8 cellular contexts compared by ENCODE assay signal in the genomic region with DNA sequence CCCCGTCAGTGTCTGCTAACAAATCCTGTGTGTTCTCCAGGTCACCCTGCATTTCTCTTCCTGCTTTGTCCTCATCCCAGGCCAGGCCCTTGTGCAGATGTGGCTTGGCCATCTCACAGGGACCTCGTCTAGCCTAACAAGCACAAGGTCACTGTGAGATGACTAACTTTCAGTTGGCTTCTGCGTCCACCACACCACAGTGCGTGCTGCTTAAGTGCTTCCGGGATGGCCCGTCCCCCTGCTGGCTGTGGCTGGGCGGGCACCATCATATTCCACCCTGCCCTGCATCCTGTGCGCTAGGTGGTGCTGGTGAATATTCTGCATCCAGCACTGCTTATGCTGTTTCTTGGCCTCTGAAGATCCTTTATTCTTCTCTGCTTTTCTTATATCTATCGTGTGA. TPM values are rescaled to one million over a fixed set of nuclear protein-coding genes. Genes with fewer than 3 reads are reported as not detected.
A peak's percentile ranks its signal among the peaks of the same experiment; 100 is the strongest.
DNase-seq lines count a peak whose midpoint lies in the region; ATAC-seq, FAIRE-seq and TF ChIP-seq lines count a peak whose summit lies in the region.

No MANE protein-coding gene starts in this region.

- peaks cover 29% of the 10 kb centered on the region for H3K36me3 Mint-ChIP-seq in activated CD8-positive, alpha-beta T cell treated with anti-CD3 and anti-CD28 coated beads for 36 hours (ENCODE audit: low read depth)

- H3K4me1 ChIP-seq in HepG2 (ENCODE audit: insufficient read depth, low read length): no peaks in the 10 kb centered on the region

- H2AFZ ChIP-seq in HepG2 (ENCODE audit: low read length): no peak overlapping the region

- H3K27me3 ChIP-seq in HepG2 (ENCODE audit: control insufficient read depth in 1 of 2, insufficient read depth in 2 of 2, low read length in 2 of 2): no peaks in the 10 kb centered on the region

- no peak overlapping the region for H3K4me3 ChIP-seq in HepG2 (replicated peaks in 1 of 3; ENCODE audit: insufficient read depth in 1 of 3, low read depth in 2 of 3, low read length in 3 of 3)

- 0 out of 2 replicates have a peak, but pooled peaks have one; percentile 21 for TF ChIP-seq RAD21 in HepG2 (CRISPR knock-in tag; IDR thresholded peaks at IDR 0.05)

- H4K20me1 ChIP-seq in HepG2 (ENCODE audit: insufficient read depth, low read length): no peaks in the 10 kb centered on the region

- no peaks in the 10 kb centered on the region for H3K9me3 ChIP-seq in HepG2 (ENCODE audit: low read length)

- intact Hi-C loops in activated CD8-positive, alpha-beta T cell treated with anti-CD3 and anti-CD28 coated beads for 36 hours (cut with micrococcal nuclease): no loop called here
- intact Hi-C loops in HepG2 (cut with micrococcal nuclease; ENCODE audit: unreplicated experiment): no loop called here

- POLR2A ChIA-PET in activated CD8-positive, alpha-beta T cell treated with anti-CD3 and anti-CD28 coated beads for 36 hours (lab: Charles Lee): no interaction called here
- POLR2A ChIA-PET in HepG2 (lab: Yijun Ruan, JAX): no interaction called here

- DNase-seq in AG20443 (ENCODE audit: low spot score) (peak; percentile 67), GOT3 (lab: John Stamatoyannopoulos, UW) (peak; percentile 32), HepG2 (ENCODE audit: low spot score) (peak; percentile 17), cerebellar nuclear complex (lab: John Stamatoyannopoulos, UW) (no peak), NK-92 (lab: John Stamatoyannopoulos, UW; ENCODE audit: unreplicated experiment) (no peak)
- peak; percentile 29 for DNase-seq in activated CD8-positive, alpha-beta T cell treated with anti-CD3 and anti-CD28 coated beads for 36 hours

- H3K27ac Mint-ChIP-seq in activated CD8-positive, alpha-beta T cell treated with anti-CD3 and anti-CD28 coated beads for 36 hours: peak overlapping the region; percentile 52

- H3K9me3 Mint-ChIP-seq in activated CD8-positive, alpha-beta T cell treated with anti-CD3 and anti-CD28 coated beads for 36 hours: no peaks in the 10 kb centered on the region

- no peak for FAIRE-seq in HepG2 (lab: Jason Lieb, UNC)

- H3K4me2 ChIP-seq in HepG2 (ENCODE audit: low read depth, low read length): no peak overlapping the region

- no peak overlapping the region for H3K4me3 Mint-ChIP-seq in activated CD8-positive, alpha-beta T cell treated with anti-CD3 and anti-CD28 coated beads for 36 hours

- no TSS peak for BruUV-seq in HepG2 (replicated peaks; lab: Mats Ljungman, UMichigan)

- peaks cover 5 to 44% of the 10 kb centered on the region in 2 experiments for H3K36me3 ChIP-seq in HepG2 (replicated peaks in 1 of 2; ENCODE audit: control insufficient read depth in 1 of 2, insufficient read depth in 2 of 2, low read length in 2 of 2)

- no peak overlapping the region for H3K27ac ChIP-seq in HepG2 (ENCODE audit: extremely low read length, insufficient read depth, low read length)

- WGBS in HepG2 (ENCODE audit: low lambda C conversion rate): 87% methylated on average over 7 of the region's 9 CpGs

- no peaks in the 10 kb centered on the region for H3K4me1 Mint-ChIP-seq in activated CD8-positive, alpha-beta T cell treated with anti-CD3 and anti-CD28 coated beads for 36 hours (ENCODE audit: low read depth)

- TF ChIP-seq POLR2A in HepG2 (IDR thresholded peaks at IDR 0.05; ENCODE audit: insufficient read depth in 1 of 2, low read depth in 2 of 2, low read length in 2 of 2): no peak

- CTCF ChIA-PET in activated CD8-positive, alpha-beta T cell treated with anti-CD3 and anti-CD28 coated beads for 36 hours (lab: Charles Lee): no interaction called here
- CTCF ChIA-PET in HepG2 (lab: Yijun Ruan, JAX; ENCODE audit: low intra/inter-chr PET ratio, low total read pairs): interaction anchor here (1.8 kb wide), 1 partner anchor 10 kb away, joined by 5 read pairs; no protein-coding TSS in a partner anchor

- no peak overlapping the region for H3K9ac ChIP-seq in HepG2 (ENCODE audit: insufficient read depth, low read depth, low read length)

- peak; percentile 70 for ATAC-seq in activated CD8-positive, alpha-beta T cell treated with anti-CD3 and anti-CD28 coated beads for 36 hours
- ATAC-seq in HepG2 (peak; percentile 96), HG03175 (IDR thresholded peaks at IDR 0.05; ENCODE audit: unreplicated experiment) (no peak), GM19467 (IDR thresholded peaks at IDR 0.05; ENCODE audit: unreplicated experiment) (no peak)

- in situ Hi-C loops in HepG2 (cut with HindIII; ENCODE audit: extremely low pct_ligation_motif_present, low pct_unique_long_range_greater_than_20kb): no loop called here

- TF ChIP-seq EP300 in HepG2 (IDR thresholded peaks at IDR 0.05; ENCODE audit: low read depth in 2 of 2, low read length in 2 of 2) (no peak), HepG2 (CRISPR knock-in tag; IDR thresholded peaks at IDR 0.05; ENCODE audit: borderline replicate concordance) (no peak)

- no peaks in the 10 kb centered on the region for H3K79me2 ChIP-seq in HepG2 (ENCODE audit: insufficient read depth, low read length)

- peak; percentile 15 for TF ChIP-seq CTCF in activated CD8-positive, alpha-beta T cell treated with anti-CD3 and anti-CD28 coated beads for 36 hours (IDR thresholded peaks at IDR 0.05)
- TF ChIP-seq CTCF in HepG2 (CRISPR knock-in tag; IDR thresholded peaks at IDR 0.05): peak; percentile 40

- H3K27me3 Mint-ChIP-seq in activated CD8-positive, alpha-beta T cell treated with anti-CD3 and anti-CD28 coated beads for 36 hours: no peaks in the 10 kb centered on the region

TF ChIP-seq in HepG2, 621 proteins besides CTCF, POLR2A, EP300 and RAD21 (continues in another document):
- TF ChIP-seq GABPB1 (CRISPR knock-in tag; IDR thresholded peaks at IDR 0.05): peak; percentile 36; the same call in 1 of the 2 replicates
- no peak for TF ChIP-seq ZNF263 (CRISPR knock-in tag; IDR thresholded peaks at IDR 0.05)
- TF ChIP-seq, protein P1, sequence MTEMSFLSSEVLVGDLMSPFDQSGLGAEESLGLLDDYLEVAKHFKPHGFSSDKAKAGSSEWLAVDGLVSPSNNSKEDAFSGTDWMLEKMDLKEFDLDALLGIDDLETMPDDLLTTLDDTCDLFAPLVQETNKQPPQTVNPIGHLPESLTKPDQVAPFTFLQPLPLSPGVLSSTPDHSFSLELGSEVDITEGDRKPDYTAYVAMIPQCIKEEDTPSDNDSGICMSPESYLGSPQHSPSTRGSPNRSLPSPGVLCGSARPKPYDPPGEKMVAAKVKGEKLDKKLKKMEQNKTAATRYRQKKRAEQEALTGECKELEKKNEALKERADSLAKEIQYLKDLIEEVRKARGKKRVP (CRISPR knock-in tag; IDR thresholded peaks at IDR 0.05): no peak
- TF ChIP-seq ZKSCAN8 (CRISPR knock-in tag; IDR thresholded peaks at IDR 0.05; ENCODE audit: borderline replicate concordance): no peak
- TF ChIP-seq TOE1 (CRISPR knock-in tag; IDR thresholded peaks at IDR 0.05): no peak

RNA-seq across cellular contexts. Expression of a gene that starts 33.8 kb away (rescaled TPM):
- 100 to 1,000 TPM; 197 to 201 TPM for total RNA-seq in activated CD8-positive, alpha-beta T cell treated with anti-CD3 and anti-CD28 coated beads for 36 hours
- 145 and 193 TPM in 2 replicates for total RNA-seq in HepG2 (2016; rRNA removed; fragmentation: Illumina TruSeq; extraction: Trizol)
- total RNA-seq in HepG2 (2016; cell fraction: cytosol; rRNA removed; fragmentation: Illumina TruSeq; extraction: Trizol; ENCODE audit: low read depth): 57.4 and 66.6 TPM in 2 replicates
- 156 and 189 TPM in 2 replicates for total RNA-seq in HepG2 (2016; cell fraction: insoluble cytoplasmic fraction; rRNA removed; fragmentation: Illumina TruSeq; extraction: Trizol)
- 80.3 and 86.8 TPM in 2 replicates for total RNA-seq in HepG2 (2016; cell fraction: membrane; rRNA removed; fragmentation: Illumina TruSeq; extraction: Trizol)
- 80.6 and 89.8 TPM in 2 replicates for total RNA-seq in HepG2 (2016; cell fraction: nucleus; rRNA removed; fragmentation: Illumina TruSeq; extraction: Trizol)
- 80.1 and 89.5 TPM in 2 replicates for polyA plus RNA-seq in HepG2 (2011; rRNA removed)
- polyA plus RNA-seq in HepG2 (2011; cell fraction: cytosol; rRNA removed): 53.0 and 73.9 TPM in 2 replicates
- polyA plus RNA-seq in HepG2 (2011; cell fraction: nucleus; rRNA removed): 52.9 and 88.1 TPM in 2 replicates
- 92.8 and 105 TPM in 2 replicates for polyA plus RNA-seq in HepG2 (2012)
- 39.1 and 41.4 TPM in 2 replicates for polyA plus RNA-seq in HepG2 (2016; cell fraction: cytosol; fragmentation: Illumina TruSeq; extraction: Trizol; ENCODE audit: low read depth)
- polyA plus RNA-seq in HepG2 (2016; cell fraction: insoluble cytoplasmic fraction; fragmentation: Illumina TruSeq; extraction: Trizol; ENCODE audit: low read depth): 192 and 194 TPM in 2 replicates
- polyA plus RNA-seq in HepG2 (2016; cell fraction: membrane; fragmentation: Illumina TruSeq; extraction: Trizol; ENCODE audit: low read depth): 60.3 and 64.4 TPM in 2 replicates
- 149 and 156 TPM in 2 replicates for polyA plus RNA-seq in HepG2 (2016; cell fraction: nucleus; fragmentation: Illumina TruSeq; extraction: Trizol; ENCODE audit: insufficient read depth, low read depth)
- polyA minus RNA-seq in HepG2 (2011; rRNA and poly(A)+ RNA removed; ENCODE audit: low replicate concordance): 67.0 and 365 TPM in 2 replicates
- polyA minus RNA-seq in HepG2 (2011; cell fraction: cytosol; rRNA and poly(A)+ RNA removed): 38.9 and 41.2 TPM in 2 replicates
- 47.3 and 54.2 TPM in 2 replicates for polyA minus RNA-seq in HepG2 (2011; cell fraction: nucleus; rRNA and poly(A)+ RNA removed)

RNA-seq across cellular contexts. Expression of a gene that starts 50.1 kb away (rescaled TPM):
- total RNA-seq in activated CD8-positive, alpha-beta T cell treated with anti-CD3 and anti-CD28 coated beads for 36 hours: 10 to 100 TPM; 17.3 to 18.8 TPM
- total RNA-seq in HepG2 (2016; rRNA removed; fragmentation: Illumina TruSeq; extraction: Trizol): 13.1 and 17.8 TPM in 2 replicates
- total RNA-seq in HepG2 (2016; cell fraction: cytosol; rRNA removed; fragmentation: Illumina TruSeq; extraction: Trizol; ENCODE audit: low read depth): 1.6 and 2.4 TPM in 2 replicates
- total RNA-seq in HepG2 (2016; cell fraction: insoluble cytoplasmic fraction; rRNA removed; fragmentation: Illumina TruSeq; extraction: Trizol): 13.0 and 18.0 TPM in 2 replicates
- total RNA-seq in HepG2 (2016; cell fraction: membrane; rRNA removed; fragmentation: Illumina TruSeq; extraction: Trizol): 6.0 and 6.6 TPM in 2 replicates
- 9.1 and 10.1 TPM in 2 replicates for total RNA-seq in HepG2 (2016; cell fraction: nucleus; rRNA removed; fragmentation: Illumina TruSeq; extraction: Trizol)
- 13.4 and 15.5 TPM in 2 replicates for polyA plus RNA-seq in HepG2 (2011; rRNA removed)
- 6.4 and 10.9 TPM in 2 replicates for polyA plus RNA-seq in HepG2 (2011; cell fraction: cytosol; rRNA removed)
- polyA plus RNA-seq in HepG2 (2011; cell fraction: nucleus; rRNA removed): 7.6 and 12.0 TPM in 2 replicates
- 11.8 and 13.5 TPM in 2 replicates for polyA plus RNA-seq in HepG2 (2012)
- 0.61 and 0.70 TPM in 2 replicates for polyA plus RNA-seq in HepG2 (2016; cell fraction: cytosol; fragmentation: Illumina TruSeq; extraction: Trizol; ENCODE audit: low read depth)
- 18.7 and 19.3 TPM in 2 replicates for polyA plus RNA-seq in HepG2 (2016; cell fraction: insoluble cytoplasmic fraction; fragmentation: Illumina TruSeq; extraction: Trizol; ENCODE audit: low read depth)
- 2.4 and 3.2 TPM in 2 replicates for polyA plus RNA-seq in HepG2 (2016; cell fraction: membrane; fragmentation: Illumina TruSeq; extraction: Trizol; ENCODE audit: low read depth)
- polyA plus RNA-seq in HepG2 (2016; cell fraction: nucleus; fragmentation: Illumina TruSeq; extraction: Trizol; ENCODE audit: insufficient read depth, low read depth): 18.0 and 18.4 TPM in 2 replicates
- 5.1 and 21.6 TPM in 2 replicates for polyA minus RNA-seq in HepG2 (2011; rRNA and poly(A)+ RNA removed; ENCODE audit: low replicate concordance)
- 6.6 and 8.6 TPM in 2 replicates for polyA minus RNA-seq in HepG2 (2011; cell fraction: cytosol; rRNA and poly(A)+ RNA removed)
- polyA minus RNA-seq in HepG2 (2011; cell fraction: nucleus; rRNA and poly(A)+ RNA removed): 8.1 and 11.6 TPM in 2 replicates

Comparison
In these comparisons a context has a peak if more than half of its experiments do, and no peak if none do; other contexts are left out.
1. DNase-seq: peak in AG20443 (single experiment), GOT3 (single experiment), activated CD8-positive, alpha-beta T cell treated with anti-CD3 and anti-CD28 coated beads for 36 hours (single experiment) and HepG2 (single experiment); none in cerebellar nuclear complex (0 of 2) and NK-92 (single experiment).
2. ATAC-seq: peak in activated CD8-positive, alpha-beta T cell treated with anti-CD3 and anti-CD28 coated beads for 36 hours (single experiment) and HepG2 (single experiment); none in HG03175 (single experiment) and GM19467 (single experiment).